Comparison of ENCODE assay signal across 25 cellular contexts in the genomic region with DNA sequence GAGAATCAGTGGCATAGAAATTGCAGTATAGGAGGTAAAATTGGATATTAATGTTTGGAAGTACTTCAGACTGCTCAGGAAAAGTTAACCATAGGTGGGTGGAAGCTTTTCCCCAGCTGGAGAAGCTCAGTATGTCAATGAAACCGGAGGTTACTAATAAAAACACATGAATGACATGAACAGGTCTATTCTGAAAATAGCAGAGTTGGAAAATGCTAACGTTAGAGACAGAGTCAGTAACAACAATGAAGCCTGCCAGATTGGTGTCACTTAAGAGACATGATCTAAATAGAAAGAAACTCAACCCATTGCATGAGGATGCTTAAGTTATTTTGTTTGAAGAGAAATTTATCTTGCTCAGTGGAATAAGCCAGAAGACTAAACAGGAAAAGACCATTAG.
A peak's percentile ranks its signal among the peaks of the same experiment; 100 is the strongest.
DNase-seq lines count a peak whose midpoint lies in the region; ATAC-seq and TF ChIP-seq lines count a peak whose summit lies in the region.
"Had no signal": no experiment of that assay in that cellular context is flagged by ENCODE, and none has a peak within 500 bp of the region (broad histone marks: within the 10 kb centered on the region; RNA-seq: fewer than 3 reads in every experiment).

No MANE protein-coding gene starts in this region.

- intact Hi-C loops in Right ventricle myocardium superior (cut with DNase I) (no loop called here), body of pancreas (cut with DNase I) (no loop called here), psoas muscle (cut with DNase I) (loop anchor here in 1 of 2 donors (2.0 kb wide), 1 partner anchor 19 kb away; no protein-coding TSS in a partner anchor)

- no peak overlapping the region for H3K27ac ChIP-seq in right atrium auricular region
- peak overlapping the region; percentile 73 to 83 (median 80) for H3K27ac ChIP-seq in body of pancreas
- peak overlapping the region; percentile 89 for H3K27ac ChIP-seq in psoas muscle
- H3K27ac ChIP-seq in substantia nigra (ENCODE audit: low read depth, low read length, poor library complexity, severe bottlenecking) = no peak overlapping the region
- H3K27ac ChIP-seq: brain microvascular endothelial cell, Peyer's patch had no signal

- H3K4me3 ChIP-seq in right atrium auricular region (no peak overlapping the region), body of pancreas (no peak overlapping the region), psoas muscle (no peak overlapping the region)
- H3K4me3 ChIP-seq: GM23338, lung, mucosa of descending colon, Peyer's patch, sigmoid colon had no signal

- peak; percentile 46 for ATAC-seq in Right ventricle myocardium superior (ENCODE audit: poor library complexity)
- no peak for ATAC-seq in body of pancreas
- peak; percentile 81 to 94 (median 88) for ATAC-seq in psoas muscle
- ATAC-seq: GM23338; stimulated activated memory B cell treated with anti-CD40 and anti-IgM and Interleukin-4, amounts not matched to agents 10 μg/mL and 1 μg/mL and 100 μg/mL, for 72 hours had no signal

- no peaks in the 10 kb centered on the region for H3K9me3 ChIP-seq in right atrium auricular region
- no peaks in the 10 kb centered on the region for H3K9me3 ChIP-seq in body of pancreas
- H3K9me3 ChIP-seq in psoas muscle = no peaks in the 10 kb centered on the region
- H3K9me3 ChIP-seq: mucosa of descending colon, Peyer's patch, sigmoid colon had no signal

- H3K4me1 ChIP-seq in right atrium auricular region (no peaks in the 10 kb centered on the region), body of pancreas (peaks cover 41% of the 10 kb centered on the region), psoas muscle (peaks cover 48% of the 10 kb centered on the region)
- H3K4me1 ChIP-seq: Peyer's patch had no signal

- no peak for TF ChIP-seq CTCF in right atrium auricular region (IDR thresholded peaks at IDR 0.05)
- no peak for TF ChIP-seq CTCF in body of pancreas (IDR thresholded peaks at IDR 0.05)
- TF ChIP-seq CTCF in psoas muscle (IDR thresholded peaks at IDR 0.05) = peak; percentile 3

- TF ChIP-seq POLR2A in body of pancreas (IDR thresholded peaks at IDR 0.05) = no peak

- no peak for DNase-seq in Right ventricle myocardium superior
- DNase-seq in right atrium auricular region (ENCODE audit: low spot score) = no peak
- no peak for DNase-seq in body of pancreas
- DNase-seq in psoas muscle = no peak
- no peak for DNase-seq in activated gamma-delta T cell treated with Interleukin-2 at 50 U/mL for 16 hours
- DNase-seq in activated naive CD4-positive, alpha-beta T cell treated with Interleukin-2 at 50 U/mL for 16 hours = no peak
- DNase-seq in substantia nigra (lab: John Stamatoyannopoulos, UW) = no peak
- DNase-seq: activated CD4-positive, alpha-beta T cell treated with anti-CD3 and anti-CD28 coated beads, Interleukin-2, amount 50 U/mL, for 48 hours; activated CD4-positive, CD25-positive, alpha-beta regulatory T cell treated with anti-CD3 and anti-CD28 coated beads, Interleukin-2, amount 50 U/mL, for 72 hours; activated CD8-positive, alpha-beta memory T cell treated with anti-CD3 and anti-CD28 coated beads, Interleukin-2, amount 50 U/mL, for 4 hours; activated naive CD4-positive, alpha-beta T cell treated with anti-CD3 and anti-CD28 coated beads, Interleukin-2, amount 10 ng/mL, durations not matched to agents 7 days and 5 days; brain microvascular endothelial cell; CD4-positive, alpha-beta T cell; mucosa of descending colon; NCI-H1092; NCI-H1694; NCI-H2171; Peyer's patch; SIG-M5; sigmoid colon; stimulated activated CD4-positive, alpha-beta T cell treated with anti-CD3 and anti-CD28 coated beads, Interleukin-15, amount 100 ng/mL, for 24 hours; stimulated activated CD4-positive, alpha-beta T cell treated with anti-CD3 and anti-CD28 coated beads, Interleukin-4, amount 100 ng/mL, for 4 hours had no signal

- WGBS in body of pancreas, 2 donors = 25 to 28% methylated on average over 2 of the region's 2 CpGs
- WGBS in psoas muscle, 3 donors = 5 to 14% (median 9%) methylated on average over 2 of the region's 2 CpGs

- H3K27me3 ChIP-seq in right atrium auricular region = no peaks in the 10 kb centered on the region
- no peaks in the 10 kb centered on the region for H3K27me3 ChIP-seq in body of pancreas
- H3K27me3 ChIP-seq in psoas muscle (ENCODE audit: insufficient read depth in 3 of 3, low read length in 2 of 3) = no peaks in the 10 kb centered on the region
- H3K27me3 ChIP-seq: brain microvascular endothelial cell, Peyer's patch, sigmoid colon had no signal

- H3K36me3 ChIP-seq in right atrium auricular region (no peaks in the 10 kb centered on the region), body of pancreas (replicated peaks in 1 of 2; ENCODE audit: insufficient read depth in 1 of 2, low read depth in 2 of 2) (no peaks in the 10 kb centered on the region), psoas muscle (ENCODE audit: insufficient read depth in 1 of 2, low read depth in 1 of 2) (no peaks in the 10 kb centered on the region)
- H3K36me3 ChIP-seq: brain microvascular endothelial cell, Peyer's patch, sigmoid colon had no signal

Comparison
In these comparisons a context has a peak if more than half of its experiments do, and no peak if none do; other contexts are left out.
1. H3K27ac ChIP-seq: peak in body of pancreas (4 of 4) and psoas muscle (single experiment); none in right atrium auricular region (0 of 2) and substantia nigra (single experiment).